Comparison of ENCODE assay signal across 7 cellular contexts in genomic region chr14:36519431-36520321, GRCh38.
DNase-seq lines count a peak whose midpoint lies in the region; ATAC-seq and TF ChIP-seq lines count a peak whose summit lies in the region.

NKX2-1 (minus strand) TSS chr14:36520232; CDS start chr14:36520129, 103 bp downstream.

- in situ Hi-C loops in GM13977 (cut with MboI; ENCODE audit: low pct_unique_long_range_greater_than_20kb, low sequenced_read_pairs, unreplicated experiment) = loop anchor here (10.0 to 25.0 kb wide), 3 partner anchors 65 to 1068 kb away; partner anchors contain the start of genes FOXA1, NKX2-8 and TTC6

- TF ChIP-seq CTCF in GM13977 (IDR thresholded peaks at IDR 0.05; ENCODE audit: extremely low read depth, insufficient read depth, missing control alignments) = no peak
- no peak for TF ChIP-seq CTCF in coronary artery (IDR thresholded peaks at IDR 0.05)

- DNase-seq in GM13977 (ENCODE audit: low spot score) (peak; percentile 56), NCI-H1694 treated with DMSO at 0.1 percent for 48 hours (lab: John Stamatoyannopoulos, UW) (peak; percentile 55), coronary artery (ENCODE audit: low spot score) (no peak), retina (peak; percentile 57), hippocampal formation (lab: John Stamatoyannopoulos, UW) (no peak), HuH-7.5 (ENCODE audit: low spot score) (no peak)

- H3K27ac ChIP-seq in coronary artery = no peak within 1 kb of the TSS

- ATAC-seq in GM21526 (IDR thresholded peaks at IDR 0.05; ENCODE audit: low FRiP score, unreplicated experiment) = no peak

- H3K4me3 ChIP-seq in coronary artery = peak within 1 kb of the TSS; percentile 66

Comparison
In these comparisons a context has a peak if more than half of its experiments do, and no peak if none do; other contexts are left out.
1. DNase-seq: peak in GM13977 (single experiment), NCI-H1694 treated with DMSO at 0.1 percent for 48 hours (single experiment) and retina (single experiment); none in coronary artery (single experiment), hippocampal formation (0 of 2) and HuH-7.5 (single experiment).